In the genomic region with DNA sequence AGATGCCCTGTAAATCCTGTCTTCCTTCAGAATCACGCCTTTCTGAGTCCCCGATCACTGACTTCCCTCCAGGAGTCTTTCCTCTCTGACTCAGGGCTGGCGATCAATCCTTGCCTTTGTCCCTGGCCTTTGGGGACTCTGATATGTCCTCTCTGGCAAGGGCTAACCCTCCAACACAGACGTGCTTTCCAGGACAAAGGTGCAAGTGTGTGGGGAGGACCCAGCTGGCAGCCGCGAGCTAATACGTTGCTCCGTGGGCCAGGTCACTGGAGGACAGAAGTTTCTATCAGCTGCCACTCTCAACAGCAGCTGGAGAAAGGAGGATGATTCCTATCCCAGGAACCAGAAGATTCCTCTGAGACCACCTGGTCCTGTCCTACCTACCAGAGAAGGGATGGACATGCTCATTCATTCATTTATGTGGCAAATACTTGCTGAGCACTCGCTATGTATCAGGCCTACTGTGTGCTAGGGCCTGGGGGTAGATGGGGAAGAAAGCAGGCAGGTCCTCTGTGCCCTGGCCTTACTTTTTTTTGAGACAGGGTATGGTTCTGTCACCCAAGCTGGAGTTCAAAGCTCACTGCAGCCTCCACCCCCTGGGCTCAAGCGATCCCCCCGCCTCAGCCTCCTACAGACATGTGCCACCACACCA, we compare ENCODE assay signal across 1 cellular context.
TF ChIP-seq lines count a peak whose summit lies in the region.

No MANE protein-coding gene starts in this region.

TF ChIP-seq in GM23338, 12 proteins besides CTCF, POLR2A, EP300 and RAD21 (continued from another document):
- TF ChIP-seq, protein P1, sequence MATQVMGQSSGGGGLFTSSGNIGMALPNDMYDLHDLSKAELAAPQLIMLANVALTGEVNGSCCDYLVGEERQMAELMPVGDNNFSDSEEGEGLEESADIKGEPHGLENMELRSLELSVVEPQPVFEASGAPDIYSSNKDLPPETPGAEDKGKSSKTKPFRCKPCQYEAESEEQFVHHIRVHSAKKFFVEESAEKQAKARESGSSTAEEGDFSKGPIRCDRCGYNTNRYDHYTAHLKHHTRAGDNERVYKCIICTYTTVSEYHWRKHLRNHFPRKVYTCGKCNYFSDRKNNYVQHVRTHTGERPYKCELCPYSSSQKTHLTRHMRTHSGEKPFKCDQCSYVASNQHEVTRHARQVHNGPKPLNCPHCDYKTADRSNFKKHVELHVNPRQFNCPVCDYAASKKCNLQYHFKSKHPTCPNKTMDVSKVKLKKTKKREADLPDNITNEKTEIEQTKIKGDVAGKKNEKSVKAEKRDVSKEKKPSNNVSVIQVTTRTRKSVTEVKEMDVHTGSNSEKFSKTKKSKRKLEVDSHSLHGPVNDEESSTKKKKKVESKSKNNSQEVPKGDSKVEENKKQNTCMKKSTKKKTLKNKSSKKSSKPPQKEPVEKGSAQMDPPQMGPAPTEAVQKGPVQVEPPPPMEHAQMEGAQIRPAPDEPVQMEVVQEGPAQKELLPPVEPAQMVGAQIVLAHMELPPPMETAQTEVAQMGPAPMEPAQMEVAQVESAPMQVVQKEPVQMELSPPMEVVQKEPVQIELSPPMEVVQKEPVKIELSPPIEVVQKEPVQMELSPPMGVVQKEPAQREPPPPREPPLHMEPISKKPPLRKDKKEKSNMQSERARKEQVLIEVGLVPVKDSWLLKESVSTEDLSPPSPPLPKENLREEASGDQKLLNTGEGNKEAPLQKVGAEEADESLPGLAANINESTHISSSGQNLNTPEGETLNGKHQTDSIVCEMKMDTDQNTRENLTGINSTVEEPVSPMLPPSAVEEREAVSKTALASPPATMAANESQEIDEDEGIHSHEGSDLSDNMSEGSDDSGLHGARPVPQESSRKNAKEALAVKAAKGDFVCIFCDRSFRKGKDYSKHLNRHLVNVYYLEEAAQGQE (IDR thresholded peaks at IDR 0.05; ENCODE audit: unreplicated experiment): no peak
- TF ChIP-seq POLR2AphosphoS5 (IDR thresholded peaks at IDR 0.05; ENCODE audit: low read depth) (no peak), EZH2 (IDR thresholded peaks at IDR 0.05; ENCODE audit: low read depth, unreplicated experiment) (no peak), EZH2phosphoT487 (IDR thresholded peaks at IDR 0.05; ENCODE audit: unreplicated experiment) (no peak), CREB1 (CRISPR knock-in tag; IDR thresholded peaks at IDR 0.05; ENCODE audit: low read depth) (no peak), ZNF331 (CRISPR knock-in tag; IDR thresholded peaks at IDR 0.05; ENCODE audit: low read depth) (no peak), NANOG (IDR thresholded peaks at IDR 0.05; ENCODE audit: borderline replicate concordance) (no peak), ZNF114 (CRISPR knock-in tag; IDR thresholded peaks at IDR 0.05) (no peak), STAT1 (IDR thresholded peaks at IDR 0.05; ENCODE audit: unreplicated experiment) (no peak)
- TF ChIP-seq, protein P2, sequence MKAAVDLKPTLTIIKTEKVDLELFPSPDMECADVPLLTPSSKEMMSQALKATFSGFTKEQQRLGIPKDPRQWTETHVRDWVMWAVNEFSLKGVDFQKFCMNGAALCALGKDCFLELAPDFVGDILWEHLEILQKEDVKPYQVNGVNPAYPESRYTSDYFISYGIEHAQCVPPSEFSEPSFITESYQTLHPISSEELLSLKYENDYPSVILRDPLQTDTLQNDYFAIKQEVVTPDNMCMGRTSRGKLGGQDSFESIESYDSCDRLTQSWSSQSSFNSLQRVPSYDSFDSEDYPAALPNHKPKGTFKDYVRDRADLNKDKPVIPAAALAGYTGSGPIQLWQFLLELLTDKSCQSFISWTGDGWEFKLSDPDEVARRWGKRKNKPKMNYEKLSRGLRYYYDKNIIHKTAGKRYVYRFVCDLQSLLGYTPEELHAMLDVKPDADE (IDR thresholded peaks at IDR 0.05): no peak
- TF ChIP-seq, protein P3, sequence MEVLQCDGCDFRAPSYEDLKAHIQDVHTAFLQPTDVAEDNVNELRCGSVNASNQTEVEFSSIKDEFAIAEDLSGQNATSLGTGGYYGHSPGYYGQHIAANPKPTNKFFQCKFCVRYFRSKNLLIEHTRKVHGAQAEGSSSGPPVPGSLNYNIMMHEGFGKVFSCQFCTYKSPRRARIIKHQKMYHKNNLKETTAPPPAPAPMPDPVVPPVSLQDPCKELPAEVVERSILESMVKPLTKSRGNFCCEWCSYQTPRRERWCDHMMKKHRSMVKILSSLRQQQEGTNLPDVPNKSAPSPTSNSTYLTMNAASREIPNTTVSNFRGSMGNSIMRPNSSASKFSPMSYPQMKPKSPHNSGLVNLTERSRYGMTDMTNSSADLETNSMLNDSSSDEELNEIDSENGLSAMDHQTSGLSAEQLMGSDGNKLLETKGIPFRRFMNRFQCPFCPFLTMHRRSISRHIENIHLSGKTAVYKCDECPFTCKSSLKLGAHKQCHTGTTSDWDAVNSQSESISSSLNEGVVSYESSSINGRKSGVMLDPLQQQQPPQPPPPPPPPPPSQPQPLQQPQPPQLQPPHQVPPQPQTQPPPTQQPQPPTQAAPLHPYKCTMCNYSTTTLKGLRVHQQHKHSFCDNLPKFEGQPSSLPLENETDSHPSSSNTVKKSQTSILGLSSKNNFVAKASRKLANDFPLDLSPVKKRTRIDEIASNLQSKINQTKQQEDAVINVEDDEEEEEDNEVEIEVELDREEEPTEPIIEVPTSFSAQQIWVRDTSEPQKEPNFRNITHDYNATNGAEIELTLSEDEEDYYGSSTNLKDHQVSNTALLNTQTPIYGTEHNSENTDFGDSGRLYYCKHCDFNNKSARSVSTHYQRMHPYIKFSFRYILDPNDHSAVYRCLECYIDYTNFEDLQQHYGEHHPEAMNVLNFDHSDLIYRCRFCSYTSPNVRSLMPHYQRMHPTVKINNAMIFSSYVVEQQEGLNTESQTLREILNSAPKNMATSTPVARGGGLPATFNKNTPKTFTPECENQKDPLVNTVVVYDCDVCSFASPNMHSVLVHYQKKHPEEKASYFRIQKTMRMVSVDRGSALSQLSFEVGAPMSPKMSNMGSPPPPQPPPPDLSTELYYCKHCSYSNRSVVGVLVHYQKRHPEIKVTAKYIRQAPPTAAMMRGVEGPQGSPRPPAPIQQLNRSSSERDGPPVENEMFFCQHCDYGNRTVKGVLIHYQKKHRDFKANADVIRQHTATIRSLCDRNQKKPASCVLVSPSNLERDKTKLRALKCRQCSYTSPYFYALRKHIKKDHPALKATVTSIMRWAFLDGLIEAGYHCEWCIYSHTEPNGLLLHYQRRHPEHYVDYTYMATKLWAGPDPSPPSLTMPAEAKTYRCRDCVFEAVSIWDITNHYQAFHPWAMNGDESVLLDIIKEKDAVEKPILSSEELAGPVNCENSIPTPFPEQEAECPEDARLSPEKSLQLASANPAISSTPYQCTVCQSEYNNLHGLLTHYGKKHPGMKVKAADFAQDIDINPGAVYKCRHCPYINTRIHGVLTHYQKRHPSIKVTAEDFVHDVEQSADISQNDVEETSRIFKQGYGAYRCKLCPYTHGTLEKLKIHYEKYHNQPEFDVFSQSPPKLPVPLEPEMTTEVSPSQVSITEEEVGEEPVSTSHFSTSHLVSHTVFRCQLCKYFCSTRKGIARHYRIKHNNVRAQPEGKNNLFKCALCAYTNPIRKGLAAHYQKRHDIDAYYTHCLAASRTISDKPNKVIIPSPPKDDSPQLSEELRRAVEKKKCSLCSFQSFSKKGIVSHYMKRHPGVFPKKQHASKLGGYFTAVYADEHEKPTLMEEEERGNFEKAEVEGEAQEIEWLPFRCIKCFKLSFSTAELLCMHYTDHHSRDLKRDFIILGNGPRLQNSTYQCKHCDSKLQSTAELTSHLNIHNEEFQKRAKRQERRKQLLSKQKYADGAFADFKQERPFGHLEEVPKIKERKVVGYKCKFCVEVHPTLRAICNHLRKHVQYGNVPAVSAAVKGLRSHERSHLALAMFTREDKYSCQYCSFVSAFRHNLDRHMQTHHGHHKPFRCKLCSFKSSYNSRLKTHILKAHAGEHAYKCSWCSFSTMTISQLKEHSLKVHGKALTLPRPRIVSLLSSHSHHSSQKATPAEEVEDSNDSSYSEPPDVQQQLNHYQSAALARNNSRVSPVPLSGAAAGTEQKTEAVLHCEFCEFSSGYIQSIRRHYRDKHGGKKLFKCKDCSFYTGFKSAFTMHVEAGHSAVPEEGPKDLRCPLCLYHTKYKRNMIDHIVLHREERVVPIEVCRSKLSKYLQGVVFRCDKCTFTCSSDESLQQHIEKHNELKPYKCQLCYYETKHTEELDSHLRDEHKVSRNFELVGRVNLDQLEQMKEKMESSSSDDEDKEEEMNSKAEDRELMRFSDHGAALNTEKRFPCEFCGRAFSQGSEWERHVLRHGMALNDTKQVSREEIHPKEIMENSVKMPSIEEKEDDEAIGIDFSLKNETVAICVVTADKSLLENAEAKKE (CRISPR knock-in tag; IDR thresholded peaks at IDR 0.05): no peak
